14 cellular contexts compared by ENCODE assay signal in genomic region chr13:39040206-39040605, GRCh38. TPM values are rescaled to one million over a fixed set of nuclear protein-coding genes. Genes with fewer than 3 reads are reported as not detected.
DNase-seq lines count a peak whose midpoint lies in the region; TF ChIP-seq lines count a peak whose summit lies in the region.
"Had no signal": no experiment of that assay in that cellular context is flagged by ENCODE, and none has a peak within 500 bp of the region (broad histone marks: within the 10 kb centered on the region; RNA-seq: fewer than 3 reads in every experiment).

No MANE protein-coding gene starts in this region.

- no peak for TF ChIP-seq POLR2A in NB4 (IDR thresholded peaks at IDR 0.05; ENCODE audit: extremely low read depth, insufficient read length)

- H3K27ac Mint-ChIP-seq in chondrocyte (ENCODE audit: unreplicated experiment), result peak overlapping the region; percentile 22

- H3K4me1 Mint-ChIP-seq in chondrocyte (ENCODE audit: low read depth), result peaks cover 45% of the 10 kb centered on the region

- peaks cover 51 to 52% of the 10 kb centered on the region in 2 experiments for H3K4me1 ChIP-seq in neutrophil (ENCODE audit: control insufficient read depth in 1 of 2, insufficient read depth in 1 of 2, low read depth in 1 of 2, low read length in 1 of 2)

- CTCF ChIA-PET in GM10248 (lab: Yijun Ruan, JAX), result interaction anchor here (0.8 kb wide), 1 partner anchor 10 kb away, joined by 4 read pairs; no protein-coding TSS in a partner anchor

- H3K27me3 Mint-ChIP-seq in chondrocyte (ENCODE audit: low read depth), result no peaks in the 10 kb centered on the region

- no peaks in the 10 kb centered on the region for H3K9me3 ChIP-seq in neutrophil

- no peaks in the 10 kb centered on the region for H3K9me3 Mint-ChIP-seq in chondrocyte (ENCODE audit: low read depth)

- peaks cover 7% of the 10 kb centered on the region for H3K36me3 Mint-ChIP-seq in chondrocyte (ENCODE audit: low read depth)

- no peaks in the 10 kb centered on the region for H3K27me3 ChIP-seq in neutrophil
- H3K27me3 ChIP-seq: cardiac muscle cell had no signal

- no peaks in the 10 kb centered on the region for H3K36me3 ChIP-seq in neutrophil

- peak overlapping the region; percentile 25 for H3K4me3 Mint-ChIP-seq in chondrocyte (ENCODE audit: unreplicated experiment)

- peak overlapping the region; percentile 88 for H3K27ac ChIP-seq in neutrophil
- H3K27ac ChIP-seq: 22Rv1, cardiac muscle cell had no signal

- DNase-seq in NOMO-1 treated with DMSO at 0.1 percent for 48 hours (lab: John Stamatoyannopoulos, UW; ENCODE audit: unreplicated experiment) (peak; percentile 19), NOMO-1 treated with dmso at 0.1 percent for 144 hours (lab: John Stamatoyannopoulos, UW; ENCODE audit: unreplicated experiment) (no peak), NB4 (ENCODE audit: low read depth) (peak; percentile 37), chondrocyte (ENCODE audit: low spot score) (no peak), GM10248 (ENCODE audit: extremely low spot score) (no peak), NCI-H1694 (lab: John Stamatoyannopoulos, UW) (no peak)
- DNase-seq in stimulated activated naive CD4-positive, alpha-beta T cell (lab: John Stamatoyannopoulos, UW), result no peak
- DNase-seq: DMS79 treated with DMSO at 0.1 percent for 48 hours, NCI-H1048, NCI-H748 treated with DMSO at 0.1 percent for 48 hours had no signal

- POLR2A ChIA-PET in GM10248 (lab: Yijun Ruan, JAX), result no interaction called here

- TF ChIP-seq CTCF in NB4 (IDR thresholded peaks at IDR 0.05; ENCODE audit: low read depth, low read length) (no peak), chondrocyte (IDR thresholded peaks at IDR 0.05) (no peak), neutrophil (IDR thresholded peaks at IDR 0.05) (no peak), GM10248 (IDR thresholded peaks at IDR 0.05; ENCODE audit: control extremely low read depth, extremely low read depth, low read depth, missing control alignments) (no peak)

- peak overlapping the region; percentile 78 for H3K4me3 ChIP-seq in NB4 (ENCODE audit: low read depth, low read length)
- peak overlapping the region; percentile 9 to 29 for H3K4me3 ChIP-seq in neutrophil (ENCODE audit: low read depth in 1 of 2, low read length in 1 of 2)
- H3K4me3 ChIP-seq: cardiac muscle cell had no signal

RNA-seq across cellular contexts. Expression of gene NHLRC3, which starts 1.9 kb away (rescaled TPM):
- 18.2 to 22.8 TPM (median 20.2 TPM) in 3 replicates for total RNA-seq in chondrocyte

RNA-seq across cellular contexts. Expression of gene PROSER1, which starts 2.3 kb away (rescaled TPM):
- 19.4 to 24.1 TPM (median 23.4 TPM) in 3 replicates for total RNA-seq in chondrocyte

RNA-seq across cellular contexts. Expression of gene STOML3, which starts 49.6 kb away (rescaled TPM):
- not detected in 3 replicates for total RNA-seq in chondrocyte
- total RNA-seq: cardiac muscle cell; T-helper 2 cell treated with Interferon-gamma antibody and Interleukin-4, amounts not matched to agents 100 ng/mL and 5 ng/mL, for 36 hours had no signal

Comparison
In these comparisons a context has a peak if more than half of its experiments do, and no peak if none do; other contexts are left out.
1. DNase-seq: peak in NOMO-1 treated with DMSO at 0.1 percent for 48 hours (single experiment) and NB4 (single experiment); none in NOMO-1 treated with dmso at 0.1 percent for 144 hours (single experiment), chondrocyte (single experiment), GM10248 (single experiment), stimulated activated naive CD4-positive, alpha-beta T cell (0 of 6) and NCI-H1694 (single experiment).